20 cellular contexts compared by ENCODE assay signal in the genomic region with DNA sequence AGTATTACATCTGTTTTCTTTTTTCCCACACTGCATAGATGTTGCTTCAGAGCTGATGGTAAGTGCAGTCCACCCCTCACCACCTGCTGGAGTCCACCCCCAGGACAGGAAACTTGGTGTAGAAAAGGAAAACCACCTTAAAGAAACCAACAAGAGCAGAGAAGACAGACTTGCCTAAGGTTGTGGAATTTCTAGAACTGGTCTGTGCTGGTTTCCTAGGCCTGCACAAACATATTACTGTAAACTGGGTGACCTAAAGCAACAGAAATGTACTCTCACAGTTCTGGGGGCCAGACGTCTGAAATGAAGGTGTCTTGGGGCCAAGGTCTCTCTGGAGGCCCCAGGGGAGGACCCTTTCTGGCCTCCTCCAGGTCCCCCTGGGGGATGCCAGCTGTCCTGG.
"Had no signal": no experiment of that assay in that cellular context is flagged by ENCODE, and none has a peak within 500 bp of the region (broad histone marks: within the 10 kb centered on the region; RNA-seq: fewer than 3 reads in every experiment).

No MANE protein-coding gene starts in this region.

- H3K4me1 ChIP-seq: adrenal gland, ascending aorta, pancreas, psoas muscle had no signal

- H3K36me3 ChIP-seq: adrenal gland, ascending aorta, left ventricle myocardium inferior, pancreas, thoracic aorta had no signal

- DNase-seq: activated CD4-positive, alpha-beta T cell treated with anti-CD3 and anti-CD28 coated beads for 1 hour; activated CD4-positive, alpha-beta T cell treated with anti-CD3 and anti-CD28 coated beads, Interleukin-2, amount 50 U/mL, for 1 hour; activated CD8-positive, alpha-beta T cell treated with anti-CD3 and anti-CD28 coated beads, Interleukin-2, amount 10 ng/mL, durations not matched to agents 7 days and 5 days; activated naive CD4-positive, alpha-beta T cell; activated T-cell treated with anti-CD3 and anti-CD28 coated beads, Interleukin-2, amount 50 U/mL, for 24 hours; adrenal gland; cerebellar nuclear complex; cortex of kidney; kidney glomerular epithelial cell; left ventricle myocardium inferior; pancreas; psoas muscle; right cardiac atrium; stimulated activated CD4-positive, alpha-beta T cell treated with anti-CD3 and anti-CD28 coated beads, Interleukin-4, amount 100 ng/mL, for 24 hours; stimulated activated naive CD4-positive, alpha-beta T cell treated with Interleukin-2 at 50 U/mL for 16 hours; T-cell had no signal

- H3K27ac ChIP-seq: adrenal gland, ascending aorta, epithelial cell of prostate, left ventricle myocardium inferior, pancreas, psoas muscle, thoracic aorta had no signal

- FAIRE-seq: pancreas, TTC549 had no signal

- H3K9me3 ChIP-seq: adrenal gland, ascending aorta, left ventricle myocardium inferior, pancreas, psoas muscle, thoracic aorta had no signal

- H3K4me3 ChIP-seq: adrenal gland, ascending aorta, left ventricle myocardium inferior, pancreas, psoas muscle, thoracic aorta had no signal

- H3K27me3 ChIP-seq: adrenal gland, ascending aorta, pancreas had no signal
